In the genomic region with DNA sequence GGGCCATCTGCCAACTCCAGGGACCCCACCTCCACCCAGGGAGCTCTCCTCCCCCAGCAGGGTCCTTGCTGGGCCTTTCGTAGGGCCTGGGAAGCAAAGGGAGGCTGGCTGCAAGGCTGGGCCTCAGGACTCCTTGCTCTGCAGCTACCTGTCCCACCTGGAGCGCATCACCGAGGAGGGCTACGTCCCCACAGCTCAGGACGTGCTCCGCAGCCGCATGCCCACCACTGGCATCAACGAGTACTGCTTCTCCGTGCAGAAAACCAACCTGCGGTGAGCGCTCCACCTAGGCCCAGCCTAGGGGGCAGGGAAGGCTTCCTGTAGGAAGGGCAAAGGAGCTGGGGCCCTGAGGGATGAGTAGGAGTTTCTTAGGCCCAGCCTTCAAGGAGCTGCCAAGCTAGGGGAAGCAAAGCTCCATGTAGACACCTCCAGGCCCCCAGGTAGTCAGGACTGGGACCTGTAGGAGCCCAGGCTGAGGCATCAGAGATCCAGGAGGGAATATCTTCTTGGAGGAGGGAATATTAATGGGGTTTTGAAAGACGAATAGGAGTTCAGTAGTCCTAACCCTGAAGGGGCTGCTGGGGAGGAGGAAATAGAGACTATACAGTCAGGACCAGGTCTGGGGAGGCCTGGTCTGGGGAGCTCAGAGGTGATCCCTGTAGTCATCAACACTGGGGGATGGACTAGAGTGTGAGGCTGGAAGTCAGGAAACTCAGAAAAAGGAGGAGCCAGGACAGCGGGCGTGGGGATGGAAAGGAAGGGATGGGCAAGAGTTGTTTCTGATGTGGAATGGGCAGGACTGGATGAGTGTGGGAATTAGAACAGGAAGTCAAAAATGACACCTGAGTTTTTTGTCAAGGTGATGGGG, we compare ENCODE assay signal across 2 cellular contexts.
A peak's percentile ranks its signal among the peaks of the same experiment; 100 is the strongest.
TF ChIP-seq lines count a peak whose summit lies in the region.

No MANE protein-coding gene starts in this region.

TF ChIP-seq in IMR-90, 13 proteins besides CTCF, POLR2A, EP300 and RAD21:
- no peak for TF ChIP-seq RCOR1 (IDR thresholded peaks at IDR 0.05; ENCODE audit: insufficient replicate concordance, low read length)
- TF ChIP-seq RFX5 (IDR thresholded peaks at IDR 0.05; ENCODE audit: low read depth, low read length): no peak
- TF ChIP-seq, protein P1, sequence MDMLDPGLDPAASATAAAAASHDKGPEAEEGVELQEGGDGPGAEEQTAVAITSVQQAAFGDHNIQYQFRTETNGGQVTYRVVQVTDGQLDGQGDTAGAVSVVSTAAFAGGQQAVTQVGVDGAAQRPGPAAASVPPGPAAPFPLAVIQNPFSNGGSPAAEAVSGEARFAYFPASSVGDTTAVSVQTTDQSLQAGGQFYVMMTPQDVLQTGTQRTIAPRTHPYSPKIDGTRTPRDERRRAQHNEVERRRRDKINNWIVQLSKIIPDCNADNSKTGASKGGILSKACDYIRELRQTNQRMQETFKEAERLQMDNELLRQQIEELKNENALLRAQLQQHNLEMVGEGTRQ (IDR thresholded peaks at IDR 0.05; ENCODE audit: low read depth, low read length): no peak
- TF ChIP-seq NFE2L2 (IDR thresholded peaks at IDR 0.05; ENCODE audit: low read depth, low read length): no peak
- TF ChIP-seq BHLHE40 (IDR thresholded peaks at IDR 0.05; ENCODE audit: low read depth, low read length): no peak

TF ChIP-seq in K562, 482 proteins besides CTCF, POLR2A, EP300 and RAD21:
- no peak for TF ChIP-seq ZNF253 (CRISPR knock-in tag; conservative IDR thresholded peaks at IDR 0.05)
- no peak for TF ChIP-seq TCF7 (IDR thresholded peaks at IDR 0.05; ENCODE audit: borderline replicate concordance)
- peak; percentile 23; the same call in 1 of the 2 replicates for TF ChIP-seq ZNF175 (CRISPR knock-in tag; IDR thresholded peaks at IDR 0.05; ENCODE audit: low read depth)
- no peak for TF ChIP-seq POLR2H (tag; IDR thresholded peaks at IDR 0.05; ENCODE audit: low read depth)
- TF ChIP-seq, protein P2, sequence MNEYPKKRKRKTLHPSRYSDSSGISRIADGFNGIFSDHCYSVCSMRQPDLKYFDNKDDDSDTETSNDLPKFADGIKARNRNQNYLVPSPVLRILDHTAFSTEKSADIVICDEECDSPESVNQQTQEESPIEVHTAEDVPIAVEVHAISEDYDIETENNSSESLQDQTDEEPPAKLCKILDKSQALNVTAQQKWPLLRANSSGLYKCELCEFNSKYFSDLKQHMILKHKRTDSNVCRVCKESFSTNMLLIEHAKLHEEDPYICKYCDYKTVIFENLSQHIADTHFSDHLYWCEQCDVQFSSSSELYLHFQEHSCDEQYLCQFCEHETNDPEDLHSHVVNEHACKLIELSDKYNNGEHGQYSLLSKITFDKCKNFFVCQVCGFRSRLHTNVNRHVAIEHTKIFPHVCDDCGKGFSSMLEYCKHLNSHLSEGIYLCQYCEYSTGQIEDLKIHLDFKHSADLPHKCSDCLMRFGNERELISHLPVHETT (CRISPR knock-in tag; conservative IDR thresholded peaks at IDR 0.05 in 1 of 2, IDR thresholded peaks at IDR 0.05 in 1 of 2): no peak
- TF ChIP-seq, protein P3, sequence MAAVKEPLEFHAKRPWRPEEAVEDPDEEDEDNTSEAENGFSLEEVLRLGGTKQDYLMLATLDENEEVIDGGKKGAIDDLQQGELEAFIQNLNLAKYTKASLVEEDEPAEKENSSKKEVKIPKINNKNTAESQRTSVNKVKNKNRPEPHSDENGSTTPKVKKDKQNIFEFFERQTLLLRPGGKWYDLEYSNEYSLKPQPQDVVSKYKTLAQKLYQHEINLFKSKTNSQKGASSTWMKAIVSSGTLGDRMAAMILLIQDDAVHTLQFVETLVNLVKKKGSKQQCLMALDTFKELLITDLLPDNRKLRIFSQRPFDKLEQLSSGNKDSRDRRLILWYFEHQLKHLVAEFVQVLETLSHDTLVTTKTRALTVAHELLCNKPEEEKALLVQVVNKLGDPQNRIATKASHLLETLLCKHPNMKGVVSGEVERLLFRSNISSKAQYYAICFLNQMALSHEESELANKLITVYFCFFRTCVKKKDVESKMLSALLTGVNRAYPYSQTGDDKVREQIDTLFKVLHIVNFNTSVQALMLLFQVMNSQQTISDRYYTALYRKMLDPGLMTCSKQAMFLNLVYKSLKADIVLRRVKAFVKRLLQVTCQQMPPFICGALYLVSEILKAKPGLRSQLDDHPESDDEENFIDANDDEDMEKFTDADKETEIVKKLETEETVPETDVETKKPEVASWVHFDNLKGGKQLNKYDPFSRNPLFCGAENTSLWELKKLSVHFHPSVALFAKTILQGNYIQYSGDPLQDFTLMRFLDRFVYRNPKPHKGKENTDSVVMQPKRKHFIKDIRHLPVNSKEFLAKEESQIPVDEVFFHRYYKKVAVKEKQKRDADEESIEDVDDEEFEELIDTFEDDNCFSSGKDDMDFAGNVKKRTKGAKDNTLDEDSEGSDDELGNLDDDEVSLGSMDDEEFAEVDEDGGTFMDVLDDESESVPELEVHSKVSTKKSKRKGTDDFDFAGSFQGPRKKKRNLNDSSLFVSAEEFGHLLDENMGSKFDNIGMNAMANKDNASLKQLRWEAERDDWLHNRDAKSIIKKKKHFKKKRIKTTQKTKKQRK (IDR thresholded peaks at IDR 0.05; ENCODE audit: borderline replicate concordance, low read depth, low read length): no peak
- TF ChIP-seq RBFOX2 (IDR thresholded peaks at IDR 0.05; ENCODE audit: low read depth, low read length): 0 out of 2 replicates have a peak, but pooled peaks have one; percentile 27
TF ChIP-seq in K562: peak in this region for 2.
